24 cellular contexts compared by ENCODE assay signal in genomic region chr6:1622220-1622841, GRCh38. TPM values are rescaled to one million over a fixed set of nuclear protein-coding genes. Genes with fewer than 3 reads are reported as not detected.
DNase-seq lines count a peak whose midpoint lies in the region; ATAC-seq and TF ChIP-seq lines count a peak whose summit lies in the region.
"Had no signal": no experiment of that assay in that cellular context is flagged by ENCODE, and none has a peak within 500 bp of the region (broad histone marks: within the 10 kb centered on the region; RNA-seq: fewer than 3 reads in every experiment).

No MANE protein-coding gene starts in this region.

- ATAC-seq in SK-N-SH treated with all-trans-retinoic acid at 6 μM for 48 hours (peak; percentile 69), foreskin keratinocyte (no peak)
- ATAC-seq in CD8-positive, alpha-beta T cell: no peak
- ATAC-seq: lower lobe of right lung, WTC11 had no signal

- H3K4me3 Mint-ChIP-seq in CD8-positive, alpha-beta T cell: no peak overlapping the region
- H3K4me3 Mint-ChIP-seq: endodermal cell, WTC11 had no signal

- H2BK120ac ChIP-seq in neuronal stem cell (ENCODE audit: low read depth, low read length): no peak overlapping the region

- POLR2A ChIA-PET in CD8-positive, alpha-beta T cell (lab: Charles Lee): no interaction called here

- peaks cover 0 to 9% of the 10 kb centered on the region in 2 donors for H3K9me3 ChIP-seq in neuronal stem cell (replicated peaks in 1 of 2; ENCODE audit: control insufficient read depth in 2 of 2, insufficient read depth in 1 of 2, low read depth in 1 of 2, low read length in 2 of 2)
- no peaks in the 10 kb centered on the region for H3K9me3 ChIP-seq in CD8-positive, alpha-beta T cell (ENCODE audit: low read length)
- H3K9me3 ChIP-seq: colonic mucosa, lower lobe of right lung, Peyer's patch had no signal

- H3K36me3 Mint-ChIP-seq in CD8-positive, alpha-beta T cell: peaks cover 19% of the 10 kb centered on the region
- H3K36me3 Mint-ChIP-seq: WTC11 had no signal

- H3K18ac ChIP-seq in neuronal stem cell (ENCODE audit: low read length): no peak overlapping the region

- H2BK12ac ChIP-seq in neuronal stem cell (ENCODE audit: low read length): no peak overlapping the region

- H4K91ac ChIP-seq in neuronal stem cell (ENCODE audit: low read depth, low read length, poor library complexity): no peak overlapping the region

- H3K27me3 ChIP-seq in neuronal stem cell (ENCODE audit: control insufficient read depth in 3 of 3, insufficient read depth in 3 of 3, low read depth in 1 of 3, low read length in 3 of 3): peaks cover 68 to 100% (median 98%) of the 10 kb centered on the region in 3 experiments
- H3K27me3 ChIP-seq in foreskin keratinocyte: peaks cover 17% of the 10 kb centered on the region
- peaks cover 25% of the 10 kb centered on the region for H3K27me3 ChIP-seq in CD8-positive, alpha-beta T cell (ENCODE audit: insufficient read depth, low read length)

- peak overlapping the region; percentile 29 for H3K23ac ChIP-seq in neuronal stem cell (ENCODE audit: low read depth, low read length, poor library complexity)

- H3K4me3 ChIP-seq in AG10803 (ENCODE audit: low read length) (no peak overlapping the region), neuronal stem cell (ENCODE audit: low read length in 2 of 2) (no peak overlapping the region)
- no peak overlapping the region for H3K4me3 ChIP-seq in CD8-positive, alpha-beta T cell (ENCODE audit: low read depth, low read length)
- H3K4me3 ChIP-seq: colonic mucosa, lower lobe of right lung, Peyer's patch had no signal

- intact Hi-C loops in CD8-positive, alpha-beta T cell (cut with DNase I, micrococcal nuclease): no loop called here

- H4K8ac ChIP-seq in neuronal stem cell (ENCODE audit: low read depth, low read length): no peak overlapping the region

- CTCF ChIA-PET in CD8-positive, alpha-beta T cell (lab: Charles Lee): no interaction called here

- WGBS in neuronal stem cell (ENCODE audit: extremely low coverage in 2 of 2, insufficient read length in 2 of 2, insufficient replicate concordance in 1 of 2), 2 donors: no CpG with 5 or more reads among the region's 15 CpGs

- DNase-seq in AG10803 (ENCODE audit: low read depth) (peak; percentile 16), iris pigment epithelial cell (ENCODE audit: low read depth) (peak; percentile 27), neuronal stem cell (ENCODE audit: low spot score) (no peak), foreskin keratinocyte (no peak), hypothalamus (lab: John Stamatoyannopoulos, UW) (no peak)
- no peak for DNase-seq in stimulated activated CD4-positive, alpha-beta T cell treated with anti-CD3 and anti-CD28 coated beads, Interleukin-2, amount 100 ng/mL, for 48 hours
- no peak for DNase-seq in CD8-positive, alpha-beta T cell
- DNase-seq: activated CD4-positive, alpha-beta T cell treated with anti-CD3 and anti-CD28 coated beads, Interleukin-2, amount 50 U/mL, for 48 hours; activated gamma-delta T cell; colonic mucosa; COR-L47; DND-41; endodermal cell; lower lobe of right lung; NCI-H1105 treated with DMSO at 0.1 percent for 48 hours; NCI-H2081; NCI-H446; Peyer's patch; stimulated activated CD8-positive, alpha-beta memory T cell treated with anti-CD3 and anti-CD28 coated beads, Interleukin-4, amount 100 ng/mL, for 48 hours had no signal

- no peaks in the 10 kb centered on the region for H3K79me1 ChIP-seq in neuronal stem cell (ENCODE audit: low read depth, low read length)

- peak overlapping the region; percentile 65 for H3K9ac ChIP-seq in neuronal stem cell (ENCODE audit: low read depth, low read length, poor library complexity)

- no peak overlapping the region for H2AK5ac ChIP-seq in neuronal stem cell (ENCODE audit: low read depth, low read length)

- H2BK5ac ChIP-seq in neuronal stem cell (ENCODE audit: low read length): no peak overlapping the region

- H2BK15ac ChIP-seq in neuronal stem cell (ENCODE audit: low read length): no peak overlapping the region

- H3K4me1 ChIP-seq in neuronal stem cell (ENCODE audit: control insufficient read depth in 2 of 2, insufficient read depth in 1 of 2, low read depth in 1 of 2, low read length in 2 of 2) (peaks cover 2% of the 10 kb centered on the region in 2 donors), foreskin keratinocyte (no peaks in the 10 kb centered on the region)
- peaks cover 30% of the 10 kb centered on the region for H3K4me1 ChIP-seq in CD8-positive, alpha-beta T cell (ENCODE audit: insufficient read depth, low read length)
- H3K4me1 ChIP-seq: colonic mucosa had no signal

- H3K4ac ChIP-seq in neuronal stem cell (ENCODE audit: low read length): no peak overlapping the region

- H3K9me3 Mint-ChIP-seq in CD8-positive, alpha-beta T cell: no peaks in the 10 kb centered on the region
- H3K9me3 Mint-ChIP-seq: endodermal cell, WTC11 had no signal

- H3K4me2 ChIP-seq in neuronal stem cell (ENCODE audit: insufficient read depth, low read length, poor library complexity, severe bottlenecking): no peak overlapping the region

- H2AFZ ChIP-seq in neuronal stem cell (ENCODE audit: low read length): no peak overlapping the region

- no peak overlapping the region for H3K14ac ChIP-seq in neuronal stem cell (ENCODE audit: low read length)

- no peak overlapping the region for H3K27ac ChIP-seq in neuronal stem cell (replicated peaks; ENCODE audit: low read length)
- no peak overlapping the region for H3K27ac ChIP-seq in foreskin keratinocyte
- H3K27ac ChIP-seq in CD8-positive, alpha-beta T cell (ENCODE audit: low read depth, low read length): no peak overlapping the region
- H3K27ac ChIP-seq: colonic mucosa, lower lobe of right lung, Peyer's patch had no signal

- peaks cover 18% of the 10 kb centered on the region for H3K4me1 Mint-ChIP-seq in CD8-positive, alpha-beta T cell (ENCODE audit: low read depth)

- TF ChIP-seq CTCF in AG10803 (conservative IDR thresholded peaks at IDR 0.05; ENCODE audit: low read length) (no peak), foreskin keratinocyte (conservative IDR thresholded peaks at IDR 0.05) (no peak)
- TF ChIP-seq CTCF in CD8-positive, alpha-beta T cell (IDR thresholded peaks at IDR 0.05): no peak

- H3K36me3 ChIP-seq in neuronal stem cell (replicated peaks in 1 of 2; ENCODE audit: control insufficient read depth in 2 of 2, insufficient read depth in 2 of 2, low read length in 2 of 2): no peaks in the 10 kb centered on the region
- no peaks in the 10 kb centered on the region for H3K36me3 ChIP-seq in CD8-positive, alpha-beta T cell (ENCODE audit: insufficient read depth, low read length)
- H3K36me3 ChIP-seq: colonic mucosa, lower lobe of right lung had no signal

- peaks cover 58% of the 10 kb centered on the region for H3K27me3 Mint-ChIP-seq in CD8-positive, alpha-beta T cell (ENCODE audit: low read depth)

- H3K27ac Mint-ChIP-seq in CD8-positive, alpha-beta T cell: no peak overlapping the region
- H3K27ac Mint-ChIP-seq: B cell, endodermal cell, IgD-negative memory B cell, WTC11 had no signal

TF ChIP-seq in SK-N-SH treated with all-trans-retinoic acid at 6 μM for 48 hours, 23 proteins besides CTCF, POLR2A, EP300 and RAD21:
- TF ChIP-seq BACH2 (CRISPR knock-in tag; IDR thresholded peaks at IDR 0.05; ENCODE audit: borderline replicate concordance) (no peak), TCF4 (CRISPR knock-in tag; IDR thresholded peaks at IDR 0.05; ENCODE audit: borderline replicate concordance) (peak; percentile 82)

RNA-seq across cellular contexts. Expression of gene FOXC1, which starts 12.6 kb away (rescaled TPM):
- 0.52 TPM for polyA plus RNA-seq in neuronal stem cell (2013, experiment 1 of 2)
- polyA plus RNA-seq in neuronal stem cell (2013, experiment 2 of 2): 0.53 TPM
- total RNA-seq in foreskin keratinocyte: 3.5 and 5.0 TPM in 2 replicates
- 1.7 and 3.0 TPM in 2 replicates for polyA plus RNA-seq in foreskin keratinocyte
- total RNA-seq in CD8-positive, alpha-beta T cell: not detected
- total RNA-seq: T-helper 2 cell treated with Interferon-gamma antibody and Interleukin-4, amounts not matched to agents 100 ng/mL and 5 ng/mL, for 36 hours had no signal
- polyA plus RNA-seq: IgD-negative memory B cell had no signal

Comparison
In these comparisons a context has a peak if more than half of its experiments do, and no peak if none do; other contexts are left out.
1. DNase-seq: peak in AG10803 (single experiment) and iris pigment epithelial cell (single experiment); none in neuronal stem cell (single experiment), stimulated activated CD4-positive, alpha-beta T cell treated with anti-CD3 and anti-CD28 coated beads, Interleukin-2, amount 100 ng/mL, for 48 hours (0 of 2), foreskin keratinocyte (0 of 2), hypothalamus (0 of 51) and CD8-positive, alpha-beta T cell (0 of 7).